23 cellular contexts compared by ENCODE assay signal in the genomic region with DNA sequence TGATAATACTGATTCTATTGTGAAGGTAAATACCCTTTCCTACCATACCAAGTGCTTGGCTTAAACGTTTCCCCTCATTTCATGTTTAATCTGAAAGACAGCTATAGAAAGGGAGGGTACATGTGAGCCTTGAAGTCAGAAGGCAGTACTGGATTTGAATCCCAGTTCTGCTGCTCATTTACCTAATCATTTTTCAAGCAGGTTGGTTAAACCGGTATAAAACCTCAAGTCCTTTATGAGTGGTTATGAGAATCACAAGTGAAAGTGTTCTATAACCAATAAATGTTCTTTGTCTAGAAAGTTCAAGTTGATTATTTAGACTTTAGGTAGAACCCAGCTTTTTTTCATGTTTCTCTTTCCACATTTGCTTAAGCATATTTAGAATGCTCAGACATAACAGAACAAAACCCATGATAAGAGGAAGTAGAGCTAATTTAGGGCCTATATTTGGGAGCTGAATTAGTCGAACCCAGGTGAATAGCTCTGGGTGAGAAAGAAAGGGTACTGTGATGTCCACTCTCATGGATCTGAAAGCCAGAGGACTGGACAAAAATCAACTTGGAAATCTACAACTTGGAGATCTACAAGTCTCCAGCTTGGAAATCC. TPM values are rescaled to one million over a fixed set of nuclear protein-coding genes. Genes with fewer than 3 reads are reported as not detected.
DNase-seq lines count a peak whose midpoint lies in the region; ATAC-seq, FAIRE-seq and TF ChIP-seq lines count a peak whose summit lies in the region.
"Had no signal": no experiment of that assay in that cellular context is flagged by ENCODE, and none has a peak within 500 bp of the region (broad histone marks: within the 10 kb centered on the region; RNA-seq: fewer than 3 reads in every experiment).

No MANE protein-coding gene starts in this region.

- H3K4me3 ChIP-seq in OCI-LY3 (ENCODE audit: low read length), result no peak overlapping the region
- H3K4me3 ChIP-seq: BLaER1 treated with 17β-estradiol and CSF1 and Interleukin-3, amounts not matched to agents 10 nM and 100 nM had no signal

- H3K4me1 ChIP-seq in OCI-LY3 (ENCODE audit: low read length), result peaks cover 10% of the 10 kb centered on the region

- no peak for TF ChIP-seq POLR2A in GM12891 (IDR thresholded peaks at IDR 0.05; ENCODE audit: low read depth, low read length)

- peak; percentile 63 to 67 for ATAC-seq in stimulated activated naive B cell treated with anti-CD40 and anti-IgM and Interleukin-4, amounts not matched to agents 10 μg/mL and 1 μg/mL and 100 μg/mL, for 72 hours (replicated peaks)
- ATAC-seq in HG02981 (IDR thresholded peaks at IDR 0.05; ENCODE audit: unreplicated experiment) (no peak), GM21423 (IDR thresholded peaks at IDR 0.05; ENCODE audit: unreplicated experiment) (no peak)
- ATAC-seq: PC-3 had no signal

- peaks cover 36% of the 10 kb centered on the region for H3K36me3 Mint-ChIP-seq in activated naive CD4-positive, alpha-beta T cell treated with anti-CD3 and anti-CD28 coated beads for 36 hours (ENCODE audit: low read depth)
- peaks cover 15 to 30% of the 10 kb centered on the region in 2 donors for H3K36me3 Mint-ChIP-seq in stimulated activated naive B cell treated with anti-CD40 and anti-IgM and Interleukin-4, amounts not matched to agents 10 μg/mL and 1 μg/mL and 100 μg/mL, for 72 hours

- H3K9me3 ChIP-seq in OCI-LY3 (ENCODE audit: insufficient read depth, low read length), result 0 out of 2 replicates have a peak, but pooled peaks cover 3% of the 10 kb centered on the region

- H3K27me3 Mint-ChIP-seq in activated naive CD4-positive, alpha-beta T cell treated with anti-CD3 and anti-CD28 coated beads for 36 hours (ENCODE audit: low read depth), result no peaks in the 10 kb centered on the region
- H3K27me3 Mint-ChIP-seq in stimulated activated naive B cell treated with anti-CD40 and anti-IgM and Interleukin-4, amounts not matched to agents 10 μg/mL and 1 μg/mL and 100 μg/mL, for 72 hours, result no peaks in the 10 kb centered on the region
- H3K27me3 Mint-ChIP-seq: CD4-positive, alpha-beta memory T cell had no signal

- H3K9ac ChIP-seq in OCI-LY3 (ENCODE audit: low read length), result no peak overlapping the region
- H3K9ac ChIP-seq: BLaER1 treated with 17β-estradiol and CSF1 and Interleukin-3, amounts not matched to agents 10 nM and 100 nM had no signal

- CTCF ChIA-PET in activated naive CD4-positive, alpha-beta T cell treated with anti-CD3 and anti-CD28 coated beads for 36 hours (lab: Charles Lee), result interaction anchor here (0.8 to 1.7 kb wide), 2 partner anchors 53 to 122 kb away, joined by 3 to 5 read pairs; no protein-coding TSS in a partner anchor

- H3K4me1 Mint-ChIP-seq in activated naive CD4-positive, alpha-beta T cell treated with anti-CD3 and anti-CD28 coated beads for 36 hours (ENCODE audit: low read depth), result peaks cover 10% of the 10 kb centered on the region
- peaks cover 0 to 6% of the 10 kb centered on the region in 2 donors for H3K4me1 Mint-ChIP-seq in stimulated activated naive B cell treated with anti-CD40 and anti-IgM and Interleukin-4, amounts not matched to agents 10 μg/mL and 1 μg/mL and 100 μg/mL, for 72 hours

- no peak for TF ChIP-seq CTCF in OCI-LY3 (IDR thresholded peaks at IDR 0.05; ENCODE audit: low read depth, low read length)

- peak overlapping the region; percentile 5 for H3K4me2 ChIP-seq in OCI-LY3 (ENCODE audit: low read length)
- H3K4me2 ChIP-seq: BLaER1 treated with 17β-estradiol and CSF1 and Interleukin-3, amounts not matched to agents 10 nM and 100 nM had no signal

- H3K27ac Mint-ChIP-seq in activated naive CD4-positive, alpha-beta T cell treated with anti-CD3 and anti-CD28 coated beads for 36 hours, result peak overlapping the region; percentile 59
- no peak overlapping the region for H3K27ac Mint-ChIP-seq in stimulated activated naive B cell treated with anti-CD40 and anti-IgM and Interleukin-4, amounts not matched to agents 10 μg/mL and 1 μg/mL and 100 μg/mL, for 72 hours

- H2AFZ ChIP-seq in OCI-LY3 (ENCODE audit: low read depth, low read length), result no peak overlapping the region

- no peaks in the 10 kb centered on the region for H3K36me3 ChIP-seq in OCI-LY3 (replicated peaks; ENCODE audit: low read depth, low read length)

- no peak for DNase-seq in activated naive CD4-positive, alpha-beta T cell treated with anti-CD3 and anti-CD28 coated beads for 36 hours
- no peak for DNase-seq in activated naive CD4-positive, alpha-beta T cell (lab: John Stamatoyannopoulos, UW)
- no peak for DNase-seq in GM12891 (ENCODE audit: insufficient read length, low spot score)
- no peak for DNase-seq in stimulated activated naive B cell treated with anti-CD40 and anti-IgM and Interleukin-4, amounts not matched to agents 10 μg/mL and 1 μg/mL and 100 μg/mL, for 72 hours
- DNase-seq: ACHN; Caco-2; CD4-positive, alpha-beta memory T cell; DMS 273 treated with DMSO at 0.1 percent for 48 hours; DMS79 treated with DMSO at 0.1 percent for 48 hours; IMR-90; NCI-H1417 treated with DMSO at 0.1 percent for 48 hours; NCI-H187; NCI-H446; NCI-H526; PC-3; RPMI8226; SHP77 had no signal

- H3K9me3 Mint-ChIP-seq in activated naive CD4-positive, alpha-beta T cell treated with anti-CD3 and anti-CD28 coated beads for 36 hours, result peaks cover 14% of the 10 kb centered on the region
- H3K9me3 Mint-ChIP-seq in stimulated activated naive B cell treated with anti-CD40 and anti-IgM and Interleukin-4, amounts not matched to agents 10 μg/mL and 1 μg/mL and 100 μg/mL, for 72 hours, result peaks cover 18 to 22% of the 10 kb centered on the region in 2 donors

- intact Hi-C loops in activated naive CD4-positive, alpha-beta T cell treated with anti-CD3 and anti-CD28 coated beads for 36 hours (cut with micrococcal nuclease), result no loop called here

- H3K79me2 ChIP-seq in OCI-LY3 (ENCODE audit: low read length), result no peaks in the 10 kb centered on the region

- H4K20me1 ChIP-seq in OCI-LY3 (ENCODE audit: insufficient read depth, low read length), result no peaks in the 10 kb centered on the region

- H3K27me3 ChIP-seq in OCI-LY3 (ENCODE audit: low read depth, low read length), result no peaks in the 10 kb centered on the region; the same call in 1 of the 2 replicates
- H3K27me3 ChIP-seq: BLaER1 treated with 17β-estradiol and CSF1 and Interleukin-3, amounts not matched to agents 10 nM and 100 nM had no signal

- H3K27ac ChIP-seq in OCI-LY3 (ENCODE audit: low read length), result no peak overlapping the region
- H3K27ac ChIP-seq: BLaER1 treated with 17β-estradiol and CSF1 and Interleukin-3, amounts not matched to agents 10 nM and 100 nM had no signal

- peak; percentile 70 for FAIRE-seq in GM12891 (lab: Jason Lieb, UNC)
- FAIRE-seq: GM18507, H54 had no signal

- no peak overlapping the region for H3K4me3 Mint-ChIP-seq in activated naive CD4-positive, alpha-beta T cell treated with anti-CD3 and anti-CD28 coated beads for 36 hours
- no peak overlapping the region for H3K4me3 Mint-ChIP-seq in stimulated activated naive B cell treated with anti-CD40 and anti-IgM and Interleukin-4, amounts not matched to agents 10 μg/mL and 1 μg/mL and 100 μg/mL, for 72 hours
- H3K4me3 Mint-ChIP-seq: CD4-positive, alpha-beta memory T cell had no signal

TF ChIP-seq in GM12891, 5 proteins besides CTCF, POLR2A, EP300 and RAD21:
- TF ChIP-seq TAF1 (IDR thresholded peaks at IDR 0.05; ENCODE audit: low read depth, low read length) (no peak), PAX5 (IDR thresholded peaks at IDR 0.05; ENCODE audit: insufficient read depth, low read length, severe bottlenecking) (no peak), POU2F2 (IDR thresholded peaks at IDR 0.05; ENCODE audit: low read depth, low read length) (no peak), SPI1 (IDR thresholded peaks at IDR 0.05; ENCODE audit: low read depth, low read length) (no peak), POLR2AphosphoS5 (IDR thresholded peaks at IDR 0.05; ENCODE audit: low read depth, low read length) (no peak)

RNA-seq across cellular contexts. Expression of a gene that starts 29.7 kb away (rescaled TPM):
- total RNA-seq in activated naive CD4-positive, alpha-beta T cell treated with anti-CD3 and anti-CD28 coated beads for 36 hours, result not detected
- polyA plus RNA-seq in GM12891 (2012; ENCODE audit: low read depth, missing spikeins), result not detected
- total RNA-seq: Caco-2; CD4-positive, alpha-beta memory T cell had no signal

Comparison
In these comparisons a context has a peak if more than half of its experiments do, and no peak if none do; other contexts are left out.
1. ATAC-seq: peak in stimulated activated naive B cell treated with anti-CD40 and anti-IgM and Interleukin-4, amounts not matched to agents 10 μg/mL and 1 μg/mL and 100 μg/mL, for 72 hours (2 of 2); none in HG02981 (single experiment) and GM21423 (single experiment).